Comparison of ENCODE assay signal across 15 cellular contexts in the genomic region with DNA sequence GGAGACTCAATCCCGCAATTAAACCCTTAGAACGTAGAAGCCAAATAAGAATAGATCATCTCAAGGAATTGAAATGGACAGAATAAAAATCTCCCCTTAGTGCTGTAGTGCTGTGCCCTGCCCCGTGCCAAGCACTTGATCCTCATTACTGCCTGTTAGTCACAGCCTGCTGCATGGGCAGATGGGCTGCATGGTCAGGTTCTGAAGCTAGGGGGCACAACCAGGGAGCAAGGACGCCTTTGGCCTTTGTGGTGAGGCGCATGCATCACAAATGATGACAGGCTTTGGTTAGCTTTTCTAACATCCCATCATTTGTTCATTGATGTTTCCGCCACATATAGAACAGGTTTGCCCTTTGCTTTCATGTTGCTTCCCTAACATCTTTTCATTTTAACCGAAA.
DNase-seq lines count a peak whose midpoint lies in the region; ATAC-seq and TF ChIP-seq lines count a peak whose summit lies in the region.
"Had no signal": no experiment of that assay in that cellular context is flagged by ENCODE, and none has a peak within 500 bp of the region (broad histone marks: within the 10 kb centered on the region; RNA-seq: fewer than 3 reads in every experiment).

No MANE protein-coding gene starts in this region.

- DNase-seq in A673 (ENCODE audit: low spot score) (no peak), WERI-Rb-1 (no peak), neural progenitor cell (ENCODE audit: low spot score) (no peak), kidney glomerular epithelial cell (lab: John Stamatoyannopoulos, UW) (no peak), OCI-M2 (lab: John Stamatoyannopoulos, UW; ENCODE audit: unreplicated experiment) (no peak), foreskin melanocyte (no peak)
- no peak for DNase-seq in activated CD4-positive, alpha-beta T cell treated with anti-CD3 and anti-CD28 coated beads for 36 hours
- DNase-seq: CD4-positive, alpha-beta memory T cell; DMS153; GDM1; HCEC 1CT; NCI-H1694 treated with DMSO at 0.1 percent for 48 hours; SJCRH30 had no signal

- no peaks in the 10 kb centered on the region for H3K9me3 Mint-ChIP-seq in neural progenitor cell
- peaks cover 6% of the 10 kb centered on the region for H3K9me3 Mint-ChIP-seq in activated CD4-positive, alpha-beta T cell treated with anti-CD3 and anti-CD28 coated beads for 36 hours (ENCODE audit: low read depth)

- peaks cover 5% of the 10 kb centered on the region for H3K27me3 Mint-ChIP-seq in neural progenitor cell (ENCODE audit: insufficient read depth, low read depth)
- no peaks in the 10 kb centered on the region for H3K27me3 Mint-ChIP-seq in activated CD4-positive, alpha-beta T cell treated with anti-CD3 and anti-CD28 coated beads for 36 hours
- H3K27me3 Mint-ChIP-seq: CD4-positive, alpha-beta memory T cell had no signal

- POLR2A ChIA-PET in A673 (lab: Charles Lee; ENCODE audit: low non-redundant PET) = no interaction called here
- POLR2A ChIA-PET in activated CD4-positive, alpha-beta T cell treated with anti-CD3 and anti-CD28 coated beads for 36 hours (lab: Charles Lee) = no interaction called here

- BruUV-seq in A673 (replicated peaks; lab: Mats Ljungman, UMichigan) = no TSS peak

- TF ChIP-seq CTCF in A673 (conservative IDR thresholded peaks at IDR 0.05; ENCODE audit: low read depth, low read length) = peak; percentile 17; the same call in 1 of the 2 replicates
- TF ChIP-seq CTCF in WERI-Rb-1 (IDR thresholded peaks at IDR 0.05; ENCODE audit: low read depth, low read length) = peak; percentile 44
- TF ChIP-seq CTCF in neural progenitor cell (IDR thresholded peaks at IDR 0.05) = peak; percentile 17

- intact Hi-C loops in A673 (cut with micrococcal nuclease; ENCODE audit: unreplicated experiment) = no loop called here
- intact Hi-C loops in activated CD4-positive, alpha-beta T cell treated with anti-CD3 and anti-CD28 coated beads for 36 hours (cut with DNase I, micrococcal nuclease) = no loop called here

- no peak overlapping the region for H3K9ac ChIP-seq in neural progenitor cell
- H3K9ac ChIP-seq: BLaER1 had no signal

- CTCF ChIA-PET in A673 (lab: Charles Lee) = no interaction called here
- CTCF ChIA-PET in activated CD4-positive, alpha-beta T cell treated with anti-CD3 and anti-CD28 coated beads for 36 hours (lab: Charles Lee) = no interaction called here

- no peaks in the 10 kb centered on the region for H3K4me1 ChIP-seq in A673 (ENCODE audit: insufficient read depth, low read length, poor library complexity, severe bottlenecking)
- H3K4me1 ChIP-seq in neural progenitor cell = peaks cover 16% of the 10 kb centered on the region
- H3K4me1 ChIP-seq: BLaER1, SJCRH30 had no signal

- H3K36me3 ChIP-seq in A673 (ENCODE audit: insufficient read depth, low read length, poor library complexity, severe bottlenecking) (no peaks in the 10 kb centered on the region), WERI-Rb-1 (no peaks in the 10 kb centered on the region), neural progenitor cell (no peaks in the 10 kb centered on the region)
- H3K36me3 ChIP-seq: BLaER1, SJCRH30 had no signal

- no peaks in the 10 kb centered on the region for H4K20me1 ChIP-seq in neural progenitor cell (ENCODE audit: low read depth)
- H4K20me1 ChIP-seq: BLaER1 had no signal

- H3K79me2 ChIP-seq in neural progenitor cell (ENCODE audit: low read depth) = no peaks in the 10 kb centered on the region

- no peak overlapping the region for H3K4me3 Mint-ChIP-seq in neural progenitor cell
- no peak overlapping the region for H3K4me3 Mint-ChIP-seq in activated CD4-positive, alpha-beta T cell treated with anti-CD3 and anti-CD28 coated beads for 36 hours
- H3K4me3 Mint-ChIP-seq: CD4-positive, alpha-beta memory T cell had no signal

- H3K27me3 ChIP-seq in A673 (replicated peaks; ENCODE audit: insufficient read depth, low read depth, low read length, poor library complexity) (no peaks in the 10 kb centered on the region), WERI-Rb-1 (ENCODE audit: insufficient read depth, low read depth, severe bottlenecking) (no peaks in the 10 kb centered on the region), neural progenitor cell (no peaks in the 10 kb centered on the region)
- H3K27me3 ChIP-seq: BLaER1, SJCRH30 had no signal

- H3K4me3 ChIP-seq in A673 (ENCODE audit: low read depth, low read length, poor library complexity, severe bottlenecking) (no peak overlapping the region), WERI-Rb-1 (ENCODE audit: low read depth, low read length) (no peak overlapping the region), neural progenitor cell (no peak overlapping the region)
- H3K4me3 ChIP-seq: BLaER1, SJCRH30 had no signal

- peak; percentile 41 for ATAC-seq in esophagus mucosa
- ATAC-seq in activated CD4-positive, alpha-beta T cell treated with anti-CD3 and anti-CD28 coated beads for 36 hours = no peak

- H3K4me2 ChIP-seq in neural progenitor cell = no peak overlapping the region
- H3K4me2 ChIP-seq: BLaER1 had no signal

- no peaks in the 10 kb centered on the region for H3K9me3 ChIP-seq in A673 (ENCODE audit: low read depth, low read length, poor library complexity, severe bottlenecking)
- H3K9me3 ChIP-seq in WERI-Rb-1 (ENCODE audit: severe bottlenecking) = no peaks in the 10 kb centered on the region
- no peaks in the 10 kb centered on the region for H3K9me3 ChIP-seq in neural progenitor cell (ENCODE audit: low read depth)
- H3K9me3 ChIP-seq: BLaER1, SJCRH30 had no signal

- no peaks in the 10 kb centered on the region for H3F3A ChIP-seq in neural progenitor cell (ENCODE audit: low read depth)

- H3K27ac Mint-ChIP-seq in neural progenitor cell = no peak overlapping the region
- H3K27ac Mint-ChIP-seq in activated CD4-positive, alpha-beta T cell treated with anti-CD3 and anti-CD28 coated beads for 36 hours = no peak overlapping the region

- H3K4me1 Mint-ChIP-seq in neural progenitor cell = peaks cover 23% of the 10 kb centered on the region
- H3K4me1 Mint-ChIP-seq in activated CD4-positive, alpha-beta T cell treated with anti-CD3 and anti-CD28 coated beads for 36 hours = no peaks in the 10 kb centered on the region
- H3K4me1 Mint-ChIP-seq: CD4-positive, alpha-beta memory T cell had no signal

- H3K27ac ChIP-seq in A673 (ENCODE audit: low read depth, low read length, poor library complexity, severe bottlenecking) = no peak overlapping the region
- H3K27ac ChIP-seq in WERI-Rb-1 = no peak overlapping the region
- no peak overlapping the region for H3K27ac ChIP-seq in neural progenitor cell
- H3K27ac ChIP-seq: BLaER1, SJCRH30 had no signal

- H3K36me3 Mint-ChIP-seq in neural progenitor cell = no peaks in the 10 kb centered on the region
- no peaks in the 10 kb centered on the region for H3K36me3 Mint-ChIP-seq in activated CD4-positive, alpha-beta T cell treated with anti-CD3 and anti-CD28 coated beads for 36 hours (ENCODE audit: low read depth)
- H3K36me3 Mint-ChIP-seq: CD4-positive, alpha-beta memory T cell had no signal

- no peak overlapping the region for H2AFZ ChIP-seq in neural progenitor cell (replicated peaks)
